ENCODE assay signal across 1 cellular context in genomic region chr11:111334495-111335123, GRCh38.
TF ChIP-seq lines count a peak whose summit lies in the region.

No MANE protein-coding gene starts in this region.

TF ChIP-seq in HepG2, 621 proteins besides CTCF, POLR2A, EP300 and RAD21 (continued from another document):
- TF ChIP-seq, protein P1, sequence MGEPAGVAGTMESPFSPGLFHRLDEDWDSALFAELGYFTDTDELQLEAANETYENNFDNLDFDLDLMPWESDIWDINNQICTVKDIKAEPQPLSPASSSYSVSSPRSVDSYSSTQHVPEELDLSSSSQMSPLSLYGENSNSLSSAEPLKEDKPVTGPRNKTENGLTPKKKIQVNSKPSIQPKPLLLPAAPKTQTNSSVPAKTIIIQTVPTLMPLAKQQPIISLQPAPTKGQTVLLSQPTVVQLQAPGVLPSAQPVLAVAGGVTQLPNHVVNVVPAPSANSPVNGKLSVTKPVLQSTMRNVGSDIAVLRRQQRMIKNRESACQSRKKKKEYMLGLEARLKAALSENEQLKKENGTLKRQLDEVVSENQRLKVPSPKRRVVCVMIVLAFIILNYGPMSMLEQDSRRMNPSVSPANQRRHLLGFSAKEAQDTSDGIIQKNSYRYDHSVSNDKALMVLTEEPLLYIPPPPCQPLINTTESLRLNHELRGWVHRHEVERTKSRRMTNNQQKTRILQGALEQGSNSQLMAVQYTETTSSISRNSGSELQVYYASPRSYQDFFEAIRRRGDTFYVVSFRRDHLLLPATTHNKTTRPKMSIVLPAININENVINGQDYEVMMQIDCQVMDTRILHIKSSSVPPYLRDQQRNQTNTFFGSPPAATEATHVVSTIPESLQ (CRISPR knock-in tag; conservative IDR thresholded peaks at IDR 0.05): no peak
- TF ChIP-seq MEIS1 (CRISPR knock-in tag; IDR thresholded peaks at IDR 0.05; ENCODE audit: borderline replicate concordance) (peak; percentile 74; the same call in 1 of the 2 replicates), RNF2 (conservative IDR thresholded peaks at IDR 0.05; ENCODE audit: low read depth) (no peak), REPIN1 (CRISPR knock-in tag; IDR thresholded peaks at IDR 0.05; ENCODE audit: borderline replicate concordance, low read depth) (peak; percentile 45; the same call in 1 of the 2 replicates), EZH2 (conservative IDR thresholded peaks at IDR 0.05; ENCODE audit: low read depth, low read length) (no peak), ZNF275 (CRISPR knock-in tag; IDR thresholded peaks at IDR 0.05; ENCODE audit: borderline replicate concordance) (no peak; the same call in 1 of the 2 replicates), RBFOX2 (IDR thresholded peaks at IDR 0.05; ENCODE audit: low read depth, low read length) (peak; percentile 53), MZF1 (CRISPR knock-in tag; IDR thresholded peaks at IDR 0.05; ENCODE audit: borderline replicate concordance) (no peak), PAX8 (CRISPR knock-in tag; IDR thresholded peaks at IDR 0.05; ENCODE audit: borderline replicate concordance) (no peak), SMC3 (IDR thresholded peaks at IDR 0.05; ENCODE audit: low read length) (no peak; the same call in 1 of the 2 replicates), ZNF274 (CRISPR knock-in tag; IDR thresholded peaks at IDR 0.05) (peak; percentile 66; the same call in 1 of the 2 replicates), ZNF331 (CRISPR knock-in tag; IDR thresholded peaks at IDR 0.05) (peak; percentile 60; the same call in 1 of the 2 replicates), MYC (CRISPR knock-in tag; IDR thresholded peaks at IDR 0.05; ENCODE audit: borderline replicate concordance) (no peak; the same call in 1 of the 2 replicates), ZNF207 (IDR thresholded peaks at IDR 0.05; ENCODE audit: borderline replicate concordance) (no peak), GABPA (IDR thresholded peaks at IDR 0.05; ENCODE audit: low read depth, low read length) (no peak), GABPA (CRISPR knock-in tag; IDR thresholded peaks at IDR 0.05; ENCODE audit: low read depth) (peak; percentile 45; the same call in 1 of the 2 replicates), ZSCAN22 (CRISPR knock-in tag; IDR thresholded peaks at IDR 0.05) (no peak), GLI4 (CRISPR knock-in tag; IDR thresholded peaks at IDR 0.05; ENCODE audit: borderline replicate concordance) (no peak), MIER3 (CRISPR knock-in tag; IDR thresholded peaks at IDR 0.05; ENCODE audit: borderline replicate concordance) (peak; percentile 86; the same call in 1 of the 2 replicates), ZNF280B (CRISPR knock-in tag; IDR thresholded peaks at IDR 0.05; ENCODE audit: borderline replicate concordance) (no peak), AHR (CRISPR knock-in tag; IDR thresholded peaks at IDR 0.05) (no peak), SOX13 (IDR thresholded peaks at IDR 0.05) (peak; percentile 38; the same call in 1 of the 2 replicates), SOX13 (CRISPR knock-in tag; conservative IDR thresholded peaks at IDR 0.05 in 1 of 2, IDR thresholded peaks at IDR 0.05 in 1 of 2) (peak in 1 of 2 experiments; percentile 85; a peak in 2 of 4 replicates), ZNF746 (CRISPR knock-in tag; IDR thresholded peaks at IDR 0.05) (peak; percentile 65; the same call in 1 of the 2 replicates), ZNF776 (CRISPR knock-in tag; IDR thresholded peaks at IDR 0.05) (no peak)
- TF ChIP-seq, protein P2, sequence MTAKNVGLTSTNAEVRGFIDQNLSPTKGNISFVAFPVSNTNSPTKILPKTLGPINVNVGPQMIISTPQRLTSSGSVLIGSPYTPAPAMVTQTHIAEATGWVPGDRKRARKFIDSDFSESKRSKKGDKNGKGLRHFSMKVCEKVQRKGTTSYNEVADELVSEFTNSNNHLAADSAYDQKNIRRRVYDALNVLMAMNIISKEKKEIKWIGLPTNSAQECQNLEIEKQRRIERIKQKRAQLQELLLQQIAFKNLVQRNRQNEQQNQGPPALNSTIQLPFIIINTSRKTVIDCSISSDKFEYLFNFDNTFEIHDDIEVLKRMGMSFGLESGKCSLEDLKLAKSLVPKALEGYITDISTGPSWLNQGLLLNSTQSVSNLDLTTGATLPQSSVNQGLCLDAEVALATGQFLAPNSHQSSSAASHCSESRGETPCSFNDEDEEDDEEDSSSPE (CRISPR knock-in tag; IDR thresholded peaks at IDR 0.05): no peak
- TF ChIP-seq, protein P3, sequence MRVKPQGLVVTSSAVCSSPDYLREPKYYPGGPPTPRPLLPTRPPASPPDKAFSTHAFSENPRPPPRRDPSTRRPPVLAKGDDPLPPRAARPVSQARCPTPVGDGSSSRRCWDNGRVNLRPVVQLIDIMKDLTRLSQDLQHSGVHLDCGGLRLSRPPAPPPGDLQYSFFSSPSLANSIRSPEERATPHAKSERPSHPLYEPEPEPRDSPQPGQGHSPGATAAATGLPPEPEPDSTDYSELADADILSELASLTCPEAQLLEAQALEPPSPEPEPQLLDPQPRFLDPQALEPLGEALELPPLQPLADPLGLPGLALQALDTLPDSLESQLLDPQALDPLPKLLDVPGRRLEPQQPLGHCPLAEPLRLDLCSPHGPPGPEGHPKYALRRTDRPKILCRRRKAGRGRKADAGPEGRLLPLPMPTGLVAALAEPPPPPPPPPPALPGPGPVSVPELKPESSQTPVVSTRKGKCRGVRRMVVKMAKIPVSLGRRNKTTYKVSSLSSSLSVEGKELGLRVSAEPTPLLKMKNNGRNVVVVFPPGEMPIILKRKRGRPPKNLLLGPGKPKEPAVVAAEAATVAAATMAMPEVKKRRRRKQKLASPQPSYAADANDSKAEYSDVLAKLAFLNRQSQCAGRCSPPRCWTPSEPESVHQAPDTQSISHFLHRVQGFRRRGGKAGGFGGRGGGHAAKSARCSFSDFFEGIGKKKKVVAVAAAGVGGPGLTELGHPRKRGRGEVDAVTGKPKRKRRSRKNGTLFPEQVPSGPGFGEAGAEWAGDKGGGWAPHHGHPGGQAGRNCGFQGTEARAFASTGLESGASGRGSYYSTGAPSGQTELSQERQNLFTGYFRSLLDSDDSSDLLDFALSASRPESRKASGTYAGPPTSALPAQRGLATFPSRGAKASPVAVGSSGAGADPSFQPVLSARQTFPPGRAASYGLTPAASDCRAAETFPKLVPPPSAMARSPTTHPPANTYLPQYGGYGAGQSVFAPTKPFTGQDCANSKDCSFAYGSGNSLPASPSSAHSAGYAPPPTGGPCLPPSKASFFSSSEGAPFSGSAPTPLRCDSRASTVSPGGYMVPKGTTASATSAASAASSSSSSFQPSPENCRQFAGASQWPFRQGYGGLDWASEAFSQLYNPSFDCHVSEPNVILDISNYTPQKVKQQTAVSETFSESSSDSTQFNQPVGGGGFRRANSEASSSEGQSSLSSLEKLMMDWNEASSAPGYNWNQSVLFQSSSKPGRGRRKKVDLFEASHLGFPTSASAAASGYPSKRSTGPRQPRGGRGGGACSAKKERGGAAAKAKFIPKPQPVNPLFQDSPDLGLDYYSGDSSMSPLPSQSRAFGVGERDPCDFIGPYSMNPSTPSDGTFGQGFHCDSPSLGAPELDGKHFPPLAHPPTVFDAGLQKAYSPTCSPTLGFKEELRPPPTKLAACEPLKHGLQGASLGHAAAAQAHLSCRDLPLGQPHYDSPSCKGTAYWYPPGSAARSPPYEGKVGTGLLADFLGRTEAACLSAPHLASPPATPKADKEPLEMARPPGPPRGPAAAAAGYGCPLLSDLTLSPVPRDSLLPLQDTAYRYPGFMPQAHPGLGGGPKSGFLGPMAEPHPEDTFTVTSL (CRISPR knock-in tag; IDR thresholded peaks at IDR 0.05; ENCODE audit: borderline replicate concordance): peak; percentile 90; the same call in 1 of the 2 replicates
- TF ChIP-seq, protein P4, sequence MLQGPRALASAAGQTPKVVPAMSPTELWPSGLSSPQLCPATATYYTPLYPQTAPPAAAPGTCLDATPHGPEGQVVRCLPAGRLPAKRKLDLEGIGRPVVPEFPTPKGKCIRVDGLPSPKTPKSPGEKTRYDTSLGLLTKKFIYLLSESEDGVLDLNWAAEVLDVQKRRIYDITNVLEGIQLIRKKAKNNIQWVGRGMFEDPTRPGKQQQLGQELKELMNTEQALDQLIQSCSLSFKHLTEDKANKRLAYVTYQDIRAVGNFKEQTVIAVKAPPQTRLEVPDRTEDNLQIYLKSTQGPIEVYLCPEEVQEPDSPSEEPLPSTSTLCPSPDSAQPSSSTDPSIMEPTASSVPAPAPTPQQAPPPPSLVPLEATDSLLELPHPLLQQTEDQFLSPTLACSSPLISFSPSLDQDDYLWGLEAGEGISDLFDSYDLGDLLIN (CRISPR knock-in tag; IDR thresholded peaks at IDR 0.05; ENCODE audit: borderline replicate concordance): no peak
